Comparison of ENCODE assay signal across 8 cellular contexts in the genomic region with DNA sequence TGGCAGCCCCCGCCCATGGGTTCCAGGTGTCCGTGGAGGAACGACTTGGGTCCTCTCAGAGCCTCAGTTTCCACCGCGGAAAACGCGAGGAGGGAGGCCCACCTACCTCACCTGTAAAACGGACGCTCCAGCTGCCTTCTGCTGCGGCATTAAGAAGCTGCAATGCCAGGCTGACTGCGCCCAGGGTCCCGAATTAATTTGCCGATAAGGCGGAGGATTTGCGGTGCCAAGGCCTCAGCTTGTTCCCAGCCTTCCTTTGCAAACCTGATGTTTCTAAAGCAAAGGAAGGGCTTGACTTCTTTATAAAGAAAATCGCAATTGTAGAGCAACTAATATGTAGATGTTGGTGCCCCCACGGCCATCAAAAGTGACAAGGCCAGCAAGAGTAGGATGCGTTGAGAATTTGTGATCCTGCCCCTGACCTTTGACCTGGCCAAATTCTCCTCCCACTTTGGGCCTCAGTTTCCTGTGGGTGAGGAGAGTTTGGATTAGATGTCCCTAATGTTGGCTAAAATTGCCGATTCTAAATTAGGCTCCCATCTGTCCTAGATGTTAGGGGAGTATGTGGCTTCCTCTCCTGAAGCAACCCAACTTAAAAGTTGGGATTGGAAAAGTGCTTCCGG. TPM values are rescaled to one million over a fixed set of nuclear protein-coding genes. Genes with fewer than 3 reads are reported as not detected.
DNase-seq lines count a peak whose midpoint lies in the region; ATAC-seq and TF ChIP-seq lines count a peak whose summit lies in the region.

No MANE protein-coding gene starts in this region.

- CTCF ChIA-PET in CD4-positive, alpha-beta memory T cell (lab: Charles Lee; ENCODE audit: partially characterized antibody): no interaction called here

- H3K27ac ChIP-seq in CD4-positive, alpha-beta memory T cell (ENCODE audit: low read depth, low read length): no peak overlapping the region
- no peak overlapping the region for H3K27ac ChIP-seq in OCI-LY3 (ENCODE audit: low read length)
- peak overlapping the region; percentile 30 for H3K27ac ChIP-seq in duodenal mucosa (ENCODE audit: low read depth, low read length)
- no peak overlapping the region for H3K27ac ChIP-seq in neutrophil

- no peaks in the 10 kb centered on the region for H3K9me3 ChIP-seq in CD4-positive, alpha-beta memory T cell (ENCODE audit: control insufficient read depth in 1 of 2, low read length in 2 of 2)
- H3K9me3 ChIP-seq in OCI-LY3 (ENCODE audit: insufficient read depth, low read length) (no peaks in the 10 kb centered on the region), duodenal mucosa (ENCODE audit: control insufficient read depth in 1 of 2, low read length in 2 of 2) (no peaks in the 10 kb centered on the region), neutrophil (no peaks in the 10 kb centered on the region)

- peaks cover 44% of the 10 kb centered on the region for H3K79me2 ChIP-seq in OCI-LY3 (ENCODE audit: low read length)

- peak overlapping the region; percentile 70 to 88 (median 82) for H3K27ac Mint-ChIP-seq in CD4-positive, alpha-beta memory T cell

- H3K4me1 ChIP-seq in CD4-positive, alpha-beta memory T cell (ENCODE audit: insufficient read depth, low read length): peaks cover 36% of the 10 kb centered on the region
- H3K4me1 ChIP-seq in OCI-LY3 (ENCODE audit: low read length) (peaks cover 15% of the 10 kb centered on the region), duodenal mucosa (ENCODE audit: control insufficient read depth in 1 of 2, insufficient read depth in 2 of 2, low read length in 2 of 2) (peaks cover 27 to 29% of the 10 kb centered on the region in 2 donors), neutrophil (ENCODE audit: control insufficient read depth in 1 of 2, insufficient read depth in 1 of 2, low read depth in 1 of 2, low read length in 1 of 2) (peaks cover 15 to 29% of the 10 kb centered on the region in 2 experiments)

- no peak for TF ChIP-seq CTCF in OCI-LY3 (IDR thresholded peaks at IDR 0.05; ENCODE audit: low read depth, low read length)
- TF ChIP-seq CTCF in neutrophil (IDR thresholded peaks at IDR 0.05): no peak

- H3K4me3 Mint-ChIP-seq in CD4-positive, alpha-beta memory T cell: peak overlapping the region; percentile 69 to 86 (median 80)

- H3K36me3 ChIP-seq in CD4-positive, alpha-beta memory T cell (ENCODE audit: insufficient read depth, low read length): no peaks in the 10 kb centered on the region
- H3K36me3 ChIP-seq in OCI-LY3 (replicated peaks; ENCODE audit: low read depth, low read length): peaks cover 3% of the 10 kb centered on the region
- H3K36me3 ChIP-seq in duodenal mucosa (ENCODE audit: control insufficient read depth in 1 of 2, insufficient read depth in 2 of 2, low read length in 2 of 2): no peaks in the 10 kb centered on the region
- no peaks in the 10 kb centered on the region for H3K36me3 ChIP-seq in neutrophil

- no peaks in the 10 kb centered on the region for H3K27me3 ChIP-seq in CD4-positive, alpha-beta memory T cell (ENCODE audit: insufficient read depth, low read length)
- H3K27me3 ChIP-seq in OCI-LY3 (ENCODE audit: low read depth, low read length): no peaks in the 10 kb centered on the region
- no peaks in the 10 kb centered on the region for H3K27me3 ChIP-seq in duodenal mucosa (ENCODE audit: control insufficient read depth in 1 of 2, insufficient read depth in 2 of 2, low read length in 2 of 2)
- H3K27me3 ChIP-seq in neutrophil: peaks cover 10% of the 10 kb centered on the region

- peaks cover 18 to 34% (median 24%) of the 10 kb centered on the region in 4 donors for H3K4me1 Mint-ChIP-seq in CD4-positive, alpha-beta memory T cell

- no peaks in the 10 kb centered on the region for H3K9me3 Mint-ChIP-seq in CD4-positive, alpha-beta memory T cell

- DNase-seq in CD4-positive, alpha-beta memory T cell: no peak
- no peak for DNase-seq in NCI-H510A treated with DMSO at 0.1 percent for 48 hours (lab: John Stamatoyannopoulos, UW)
- DNase-seq in NCI-H524 treated with DMSO at 0.1 percent for 48 hours (lab: John Stamatoyannopoulos, UW): no peak
- no peak for DNase-seq in NCI-H187 treated with DMSO at 0.1 percent for 48 hours (lab: John Stamatoyannopoulos, UW)

- POLR2A ChIA-PET in CD4-positive, alpha-beta memory T cell (lab: Charles Lee; ENCODE audit: partially characterized antibody): interaction anchor here (1.0 to 1.7 kb wide), 3 partner anchors 32 to 192 kb away, joined by 3 to 5 read pairs (median 4); a partner anchor contains a TSS

- H4K20me1 ChIP-seq in OCI-LY3 (ENCODE audit: insufficient read depth, low read length): peaks cover 31% of the 10 kb centered on the region

- no peaks in the 10 kb centered on the region for H3K27me3 Mint-ChIP-seq in CD4-positive, alpha-beta memory T cell

- no peak for ATAC-seq in GM18502 (IDR thresholded peaks at IDR 0.05; ENCODE audit: poor library complexity, unreplicated experiment)

- peak overlapping the region in 1 of 2 donors; percentile 19 for H3K4me3 ChIP-seq in CD4-positive, alpha-beta memory T cell (ENCODE audit: low read length in 2 of 2)
- H3K4me3 ChIP-seq in OCI-LY3 (ENCODE audit: low read length) (peak overlapping the region; percentile 66; the same call in 1 of the 2 replicates), duodenal mucosa (ENCODE audit: low read depth in 1 of 2, low read length in 2 of 2) (peak overlapping the region; percentile 59 to 62), neutrophil (ENCODE audit: low read depth in 1 of 2, low read length in 1 of 2) (peak overlapping the region; percentile 73 to 98)

- intact Hi-C loops in CD4-positive, alpha-beta memory T cell (cut with micrococcal nuclease): no loop called here

- H2AFZ ChIP-seq in OCI-LY3 (ENCODE audit: low read depth, low read length): no peak overlapping the region; the same call in 1 of the 2 replicates

- H3K9ac ChIP-seq in OCI-LY3 (ENCODE audit: low read length) (no peak overlapping the region), duodenal mucosa (ENCODE audit: low read depth in 1 of 2, low read length in 2 of 2) (peak overlapping the region; percentile 6 to 47)

- peak overlapping the region; percentile 73 for H3K4me2 ChIP-seq in OCI-LY3 (ENCODE audit: low read length)

- H3K36me3 Mint-ChIP-seq in CD4-positive, alpha-beta memory T cell: peaks cover 0 to 16% of the 10 kb centered on the region in 2 donors

RNA-seq across cellular contexts. Expression of a gene that starts 0.8 kb away (rescaled TPM):
- 10 to 100 TPM; 88.7 to 93.4 TPM for total RNA-seq in CD4-positive, alpha-beta memory T cell
- 1 to 10 TPM in 1 of 2 donors, under 1 TPM in 1; 0.72 to 4.8 TPM for polyA plus RNA-seq in CD4-positive, alpha-beta memory T cell
